Comparison of ENCODE assay signal across 22 cellular contexts in the genomic region with DNA sequence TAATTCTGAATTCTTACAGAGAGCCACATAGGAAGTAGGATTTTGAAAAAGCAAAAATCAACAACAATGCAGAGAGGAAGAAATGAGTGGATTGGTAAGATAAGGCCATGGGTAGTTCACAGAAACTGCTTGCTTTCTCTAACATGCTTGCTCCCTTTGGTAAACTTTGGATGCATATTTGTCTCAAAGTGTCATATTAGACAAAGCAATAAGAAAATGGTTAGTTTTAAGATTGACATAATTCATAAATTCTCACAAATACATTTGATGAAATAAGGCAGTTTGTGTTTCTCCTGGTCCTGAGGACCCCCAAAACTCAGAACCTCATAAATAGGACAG. TPM values are rescaled to one million over a fixed set of nuclear protein-coding genes. Genes with fewer than 3 reads are reported as not detected.
DNase-seq lines count a peak whose midpoint lies in the region; ATAC-seq and TF ChIP-seq lines count a peak whose summit lies in the region.
"Had no signal": no experiment of that assay in that cellular context is flagged by ENCODE, and none has a peak within 500 bp of the region (broad histone marks: within the 10 kb centered on the region; RNA-seq: fewer than 3 reads in every experiment).

No MANE protein-coding gene starts in this region.

- H3K27ac Mint-ChIP-seq in activated T-cell treated with anti-CD3 and anti-CD28 coated beads, Interleukin-2, amount 50 U/mL, for 72 hours, result peak overlapping the region; percentile 72
- H3K27ac Mint-ChIP-seq: activated CD4-positive, alpha-beta memory T cell treated with anti-CD3 and anti-CD28 coated beads, Interleukin-2, amount 10 ng/mL, durations not matched to agents 7 days and 5 days; activated naive CD4-positive, alpha-beta T cell treated with anti-CD3 and anti-CD28 coated beads, Interleukin-2, amount 50 U/mL, for 24 hours; stimulated activated effector memory CD8-positive, alpha-beta T cell treated with anti-CD3 and anti-CD28 coated beads, Interleukin-12 subunit alpha, Interleukin-12 subunit beta, amount 100 ng/mL, for 72 hours; type B pancreatic cell had no signal

- TF ChIP-seq CTCF in brain microvascular endothelial cell (IDR thresholded peaks at IDR 0.05; ENCODE audit: low read depth, low read length, missing control alignments), result no peak
- TF ChIP-seq CTCF in thyroid gland (IDR thresholded peaks at IDR 0.05), result no peak

- H3K9me3 Mint-ChIP-seq in activated T-cell treated with anti-CD3 and anti-CD28 coated beads, Interleukin-2, amount 50 U/mL, for 72 hours, result no peaks in the 10 kb centered on the region
- H3K9me3 Mint-ChIP-seq: activated CD4-positive, alpha-beta memory T cell treated with anti-CD3 and anti-CD28 coated beads, Interleukin-2, amount 10 ng/mL, durations not matched to agents 7 days and 5 days; activated naive CD4-positive, alpha-beta T cell treated with anti-CD3 and anti-CD28 coated beads, Interleukin-2, amount 50 U/mL, for 24 hours; activated T-cell treated with anti-CD3 and anti-CD28 coated beads, Interleukin-2, amount 50 U/mL, for 4 hours; stimulated activated effector memory CD8-positive, alpha-beta T cell treated with anti-CD3 and anti-CD28 coated beads, Interleukin-12 subunit alpha, Interleukin-12 subunit beta, amount 100 ng/mL, for 72 hours; type B pancreatic cell had no signal

- intact Hi-C loops in thyroid gland (cut with DNase I), result no loop called here

- DNase-seq in activated T-cell treated with anti-CD3 and anti-CD28 coated beads, Interleukin-2, amount 50 U/mL, for 72 hours, result no peak
- DNase-seq in activated T-cell treated with anti-CD3 and anti-CD28 coated beads for 4 hours (no peak), brain microvascular endothelial cell (no peak), thyroid gland (no peak), NCI-H146 (lab: John Stamatoyannopoulos, UW) (no peak), OCI-M2 (lab: John Stamatoyannopoulos, UW; ENCODE audit: unreplicated experiment) (no peak), NCI-H748 (lab: John Stamatoyannopoulos, UW; ENCODE audit: unreplicated experiment) (no peak)
- DNase-seq: 8988T; activated CD4-positive, alpha-beta memory T cell treated with anti-CD3 and anti-CD28 coated beads, Interleukin-2, amount 10 ng/mL, durations not matched to agents 7 days and 5 days; activated T-cell treated with anti-CD3 and anti-CD28 coated beads, Interleukin-2, amount 50 U/mL, for 4 hours; NCI-H1105 treated with DMSO at 0.1 percent for 48 hours; NCI-H524 treated with DMSO at 0.1 percent for 48 hours; sigmoid colon; SW 1271; WERI-Rb-1 had no signal

- no peaks in the 10 kb centered on the region for H3K27me3 ChIP-seq in brain microvascular endothelial cell (replicated peaks)
- no peaks in the 10 kb centered on the region for H3K27me3 ChIP-seq in thyroid gland
- H3K27me3 ChIP-seq: BLaER1, sigmoid colon had no signal

- no peak for TF ChIP-seq POLR2A in thyroid gland (IDR thresholded peaks at IDR 0.05)

- peaks cover 6% of the 10 kb centered on the region for H3K27me3 Mint-ChIP-seq in activated T-cell treated with anti-CD3 and anti-CD28 coated beads, Interleukin-2, amount 50 U/mL, for 72 hours (ENCODE audit: low read depth)
- H3K27me3 Mint-ChIP-seq: activated naive CD4-positive, alpha-beta T cell treated with anti-CD3 and anti-CD28 coated beads, Interleukin-2, amount 50 U/mL, for 24 hours; type B pancreatic cell had no signal

- peaks cover 11% of the 10 kb centered on the region for H3K4me1 Mint-ChIP-seq in activated T-cell treated with anti-CD3 and anti-CD28 coated beads, Interleukin-2, amount 50 U/mL, for 72 hours (ENCODE audit: low read depth)

- H3K4me1 ChIP-seq in thyroid gland, result peaks cover 74 to 98% of the 10 kb centered on the region in 2 donors
- H3K4me1 ChIP-seq: BLaER1 had no signal

- H3K4me3 ChIP-seq in brain microvascular endothelial cell (ENCODE audit: low read depth, low read length) (no peak overlapping the region), thyroid gland (replicated peaks in 1 of 3) (no peak overlapping the region)
- H3K4me3 ChIP-seq: BLaER1, coronary artery, sigmoid colon had no signal

- H3K9me3 ChIP-seq in thyroid gland, result no peaks in the 10 kb centered on the region
- H3K9me3 ChIP-seq: BLaER1, sigmoid colon had no signal

- H3K36me3 Mint-ChIP-seq in activated T-cell treated with anti-CD3 and anti-CD28 coated beads, Interleukin-2, amount 50 U/mL, for 72 hours (ENCODE audit: insufficient read depth in 2 of 2), result no peaks in the 10 kb centered on the region
- H3K36me3 Mint-ChIP-seq: activated naive CD4-positive, alpha-beta T cell treated with anti-CD3 and anti-CD28 coated beads, Interleukin-2, amount 50 U/mL, for 24 hours; stimulated activated effector memory CD8-positive, alpha-beta T cell treated with anti-CD3 and anti-CD28 coated beads, Interleukin-12 subunit alpha, Interleukin-12 subunit beta, amount 100 ng/mL, for 72 hours had no signal

- H3K27ac ChIP-seq in brain microvascular endothelial cell (peak overlapping the region; percentile 34), thyroid gland (peak overlapping the region; percentile 60 to 95 (median 93))
- H3K27ac ChIP-seq: BLaER1, parathyroid adenoma, sigmoid colon, WERI-Rb-1 had no signal

- no peaks in the 10 kb centered on the region for H3K36me3 ChIP-seq in brain microvascular endothelial cell (replicated peaks)
- H3K36me3 ChIP-seq in thyroid gland, result no peaks in the 10 kb centered on the region
- H3K36me3 ChIP-seq: BLaER1, sigmoid colon, WERI-Rb-1 had no signal

- ATAC-seq in activated T-cell treated with anti-CD3 and anti-CD28 coated beads, Interleukin-2, amount 50 U/mL, for 72 hours (replicated peaks in 1 of 2), result no peak
- peak; percentile 17 for ATAC-seq in HG03135 (IDR thresholded peaks at IDR 0.05; ENCODE audit: unreplicated experiment)
- ATAC-seq: activated T-cell treated with anti-CD3 and anti-CD28 coated beads, Interleukin-2, amount 50 U/mL, for 4 hours; stimulated activated effector memory CD8-positive, alpha-beta T cell treated with anti-CD3 and anti-CD28 coated beads, Interleukin-12 subunit alpha, Interleukin-12 subunit beta, amount 100 ng/mL, for 72 hours had no signal

- H3K4me3 Mint-ChIP-seq in activated T-cell treated with anti-CD3 and anti-CD28 coated beads, Interleukin-2, amount 50 U/mL, for 72 hours, result no peak overlapping the region
- H3K4me3 Mint-ChIP-seq: activated CD4-positive, alpha-beta memory T cell treated with anti-CD3 and anti-CD28 coated beads, Interleukin-2, amount 10 ng/mL, durations not matched to agents 7 days and 5 days; activated naive CD4-positive, alpha-beta T cell treated with anti-CD3 and anti-CD28 coated beads, Interleukin-2, amount 50 U/mL, for 24 hours; activated T-cell treated with anti-CD3 and anti-CD28 coated beads, Interleukin-2, amount 50 U/mL, for 4 hours; stimulated activated effector memory CD8-positive, alpha-beta T cell treated with anti-CD3 and anti-CD28 coated beads, Interleukin-12 subunit alpha, Interleukin-12 subunit beta, amount 100 ng/mL, for 72 hours; type B pancreatic cell had no signal

- in situ Hi-C loops in brain microvascular endothelial cell (cut with HindIII; ENCODE audit: low pct_ligation_motif_present, low sequenced_read_pairs), result no loop called here

RNA-seq across cellular contexts. Expression of a gene that starts 31.7 kb away (rescaled TPM):
- 10 to 100 TPM; 62.9 to 76.4 TPM for total RNA-seq in activated T-cell treated with anti-CD3 and anti-CD28 coated beads, Interleukin-2, amount 50 U/mL, for 72 hours
- total RNA-seq in thyroid gland, result 100 to 1,000 TPM; 383 to 473 (median 415) TPM

Comparison
In these comparisons a context has a peak if more than half of its experiments do, and no peak if none do; other contexts are left out.
1. RNA of a gene that starts 31.7 kb away (total RNA-seq): 383 to 473 TPM in thyroid gland; 62.9 to 76.4 TPM in activated T-cell treated with anti-CD3 and anti-CD28 coated beads, Interleukin-2, amount 50 U/mL, for 72 hours; every median in the first group is over 4 times any median in the second.